In the genomic region with DNA sequence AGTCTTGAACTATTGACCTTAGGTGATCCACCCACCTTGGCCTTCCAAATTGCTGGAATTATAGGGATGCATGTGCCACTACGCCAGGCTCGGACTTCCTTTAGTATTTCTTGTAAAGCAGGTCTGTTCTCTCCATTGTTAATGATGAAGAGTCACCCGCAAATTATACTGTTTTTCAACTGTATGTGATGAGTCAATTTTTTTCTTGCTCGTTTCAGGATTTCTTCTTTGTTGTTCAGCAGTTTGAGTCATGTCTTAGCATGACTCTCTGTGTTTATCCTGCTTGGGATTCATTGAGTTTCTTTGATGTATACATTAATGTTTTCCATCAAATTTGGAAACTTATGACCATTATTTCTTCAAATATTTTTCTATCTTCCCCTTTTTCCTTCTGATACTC, we compare ENCODE assay signal across 17 cellular contexts. TPM values are rescaled to one million over a fixed set of nuclear protein-coding genes. Genes with fewer than 3 reads are reported as not detected.
DNase-seq lines count a peak whose midpoint lies in the region; ATAC-seq and TF ChIP-seq lines count a peak whose summit lies in the region.
"Had no signal": no experiment of that assay in that cellular context is flagged by ENCODE, and none has a peak within 500 bp of the region (broad histone marks: within the 10 kb centered on the region; RNA-seq: fewer than 3 reads in every experiment).

No MANE protein-coding gene starts in this region.

- no peak overlapping the region for H3K4me2 ChIP-seq in smooth muscle cell

- no peak overlapping the region for H3K27ac Mint-ChIP-seq in activated naive CD4-positive, alpha-beta T cell treated with anti-CD3 and anti-CD28 coated beads, Interleukin-2, amount 10 ng/mL, durations not matched to agents 7 days and 5 days
- H3K27ac Mint-ChIP-seq: brain; natural killer cell treated with Interleukin-12 subunit alpha and Interleukin-12 subunit beta and Interleukin-15 and Interleukin-18, amount 100 ng/mL, for 72 hours had no signal

- POLR2A ChIA-PET in RWPE1 (lab: Yijun Ruan, JAX; ENCODE audit: low non-redundant PET): no interaction called here

- no peak overlapping the region for H3K4me3 ChIP-seq in smooth muscle cell
- H3K4me3 ChIP-seq: lung had no signal

- no peaks in the 10 kb centered on the region for H4K20me1 ChIP-seq in smooth muscle cell (ENCODE audit: low read depth)

- H3K27ac ChIP-seq in RWPE1: peak overlapping the region; percentile 59
- H3K27ac ChIP-seq in smooth muscle cell (ENCODE audit: low read depth): peak overlapping the region; percentile 84
- H3K27ac ChIP-seq: WERI-Rb-1 had no signal

- peaks cover 4% of the 10 kb centered on the region for H3K27me3 Mint-ChIP-seq in activated naive CD4-positive, alpha-beta T cell treated with anti-CD3 and anti-CD28 coated beads, Interleukin-2, amount 10 ng/mL, durations not matched to agents 7 days and 5 days
- H3K27me3 Mint-ChIP-seq: brain had no signal

- H3K36me3 Mint-ChIP-seq in activated naive CD4-positive, alpha-beta T cell treated with anti-CD3 and anti-CD28 coated beads, Interleukin-2, amount 10 ng/mL, durations not matched to agents 7 days and 5 days: no peaks in the 10 kb centered on the region

- H3K4me3 Mint-ChIP-seq in activated naive CD4-positive, alpha-beta T cell treated with anti-CD3 and anti-CD28 coated beads, Interleukin-2, amount 10 ng/mL, durations not matched to agents 7 days and 5 days: no peak overlapping the region
- H3K4me3 Mint-ChIP-seq: brain; natural killer cell treated with Interleukin-12 subunit alpha and Interleukin-12 subunit beta and Interleukin-15 and Interleukin-18, amount 100 ng/mL, for 72 hours had no signal

- ATAC-seq in esophagus mucosa: peak; percentile 97
- ATAC-seq: HepG2; natural killer cell treated with Interleukin-12 subunit alpha and Interleukin-12 subunit beta and Interleukin-15 and Interleukin-18, amount 100 ng/mL, for 72 hours had no signal

- H2AFZ ChIP-seq in smooth muscle cell (ENCODE audit: low read depth): no peak overlapping the region

- CTCF ChIA-PET in RWPE1 (lab: Yijun Ruan, JAX): no interaction called here
- CTCF ChIA-PET in activated naive CD4-positive, alpha-beta T cell treated with anti-CD3 and anti-CD28 coated beads, Interleukin-2, amount 10 ng/mL, durations not matched to agents 7 days and 5 days (lab: Charles Lee): no interaction called here

- H3K9ac ChIP-seq in smooth muscle cell (ENCODE audit: low read depth): no peak overlapping the region

- no peaks in the 10 kb centered on the region for H3K4me1 ChIP-seq in smooth muscle cell (ENCODE audit: low read depth)

- no peaks in the 10 kb centered on the region for H3K79me2 ChIP-seq in smooth muscle cell (ENCODE audit: low read depth)

- DNase-seq in GM03348 (ENCODE audit: low spot score): peak; percentile 37
- peak; percentile 81 for DNase-seq in RWPE1 (ENCODE audit: low spot score)
- DNase-seq in smooth muscle cell (lab: John Stamatoyannopoulos, UW; ENCODE audit: unreplicated experiment): no peak
- DNase-seq in iPS-NIHi7 (ENCODE audit: extremely low spot score): no peak
- DNase-seq in activated naive CD4-positive, alpha-beta T cell treated with anti-CD3 and anti-CD28 coated beads, Interleukin-2, amount 10 ng/mL, durations not matched to agents 7 days and 5 days: no peak
- DNase-seq in head of caudate nucleus: no peak
- DNase-seq: activated gamma-delta T cell, DMS79, foreskin melanocyte, NCI-H2081 treated with DMSO at 0.1 percent for 48 hours, NCI-H526 treated with DMSO at 0.1 percent for 48 hours, WERI-Rb-1 had no signal

- no peaks in the 10 kb centered on the region for H3K4me1 Mint-ChIP-seq in activated naive CD4-positive, alpha-beta T cell treated with anti-CD3 and anti-CD28 coated beads, Interleukin-2, amount 10 ng/mL, durations not matched to agents 7 days and 5 days
- H3K4me1 Mint-ChIP-seq: brain had no signal

- intact Hi-C loops in head of caudate nucleus (cut with DNase I): no loop called here

- 60% methylated on average over 4 of the region's 4 CpGs for WGBS in smooth muscle cell (ENCODE audit: low lambda C conversion rate)

- no peaks in the 10 kb centered on the region for H3K27me3 ChIP-seq in smooth muscle cell (ENCODE audit: low read depth)

- no peaks in the 10 kb centered on the region for H3K9me3 Mint-ChIP-seq in activated naive CD4-positive, alpha-beta T cell treated with anti-CD3 and anti-CD28 coated beads, Interleukin-2, amount 10 ng/mL, durations not matched to agents 7 days and 5 days
- H3K9me3 Mint-ChIP-seq: natural killer cell treated with Interleukin-12 subunit alpha and Interleukin-12 subunit beta and Interleukin-15 and Interleukin-18, amount 100 ng/mL, for 72 hours had no signal

- no peaks in the 10 kb centered on the region for H3K36me3 ChIP-seq in smooth muscle cell (ENCODE audit: low read depth)
- H3K36me3 ChIP-seq: WERI-Rb-1 had no signal

- H3F3A ChIP-seq in smooth muscle cell (ENCODE audit: low read depth): no peaks in the 10 kb centered on the region

- H3K9me3 ChIP-seq in smooth muscle cell (replicated peaks; ENCODE audit: low read depth): no peaks in the 10 kb centered on the region

- TF ChIP-seq CTCF in RWPE1 (conservative IDR thresholded peaks at IDR 0.05; ENCODE audit: low read depth) (no peak), smooth muscle cell (IDR thresholded peaks at IDR 0.05; ENCODE audit: borderline replicate concordance, insufficient read depth, poor library complexity, severe bottlenecking) (no peak)

RNA-seq across cellular contexts. Expression of a gene that starts 28.9 kb away (rescaled TPM):
- 5.0 TPM for total RNA-seq in esophagus mucosa
- 1.8 and 3.1 TPM in 2 replicates for total RNA-seq in smooth muscle cell
- polyA plus RNA-seq in smooth muscle cell: 1.9 and 3.5 TPM in 2 replicates
- total RNA-seq: HepG2 had no signal

Comparison
In these comparisons a context has a peak if more than half of its experiments do, and no peak if none do; other contexts are left out.
1. DNase-seq: peak in GM03348 (single experiment) and RWPE1 (single experiment); none in smooth muscle cell (single experiment), iPS-NIHi7 (single experiment), activated naive CD4-positive, alpha-beta T cell treated with anti-CD3 and anti-CD28 coated beads, Interleukin-2, amount 10 ng/mL, durations not matched to agents 7 days and 5 days (single experiment) and head of caudate nucleus (0 of 42).